Comparison of ENCODE assay signal across 1 cellular context in the genomic region with DNA sequence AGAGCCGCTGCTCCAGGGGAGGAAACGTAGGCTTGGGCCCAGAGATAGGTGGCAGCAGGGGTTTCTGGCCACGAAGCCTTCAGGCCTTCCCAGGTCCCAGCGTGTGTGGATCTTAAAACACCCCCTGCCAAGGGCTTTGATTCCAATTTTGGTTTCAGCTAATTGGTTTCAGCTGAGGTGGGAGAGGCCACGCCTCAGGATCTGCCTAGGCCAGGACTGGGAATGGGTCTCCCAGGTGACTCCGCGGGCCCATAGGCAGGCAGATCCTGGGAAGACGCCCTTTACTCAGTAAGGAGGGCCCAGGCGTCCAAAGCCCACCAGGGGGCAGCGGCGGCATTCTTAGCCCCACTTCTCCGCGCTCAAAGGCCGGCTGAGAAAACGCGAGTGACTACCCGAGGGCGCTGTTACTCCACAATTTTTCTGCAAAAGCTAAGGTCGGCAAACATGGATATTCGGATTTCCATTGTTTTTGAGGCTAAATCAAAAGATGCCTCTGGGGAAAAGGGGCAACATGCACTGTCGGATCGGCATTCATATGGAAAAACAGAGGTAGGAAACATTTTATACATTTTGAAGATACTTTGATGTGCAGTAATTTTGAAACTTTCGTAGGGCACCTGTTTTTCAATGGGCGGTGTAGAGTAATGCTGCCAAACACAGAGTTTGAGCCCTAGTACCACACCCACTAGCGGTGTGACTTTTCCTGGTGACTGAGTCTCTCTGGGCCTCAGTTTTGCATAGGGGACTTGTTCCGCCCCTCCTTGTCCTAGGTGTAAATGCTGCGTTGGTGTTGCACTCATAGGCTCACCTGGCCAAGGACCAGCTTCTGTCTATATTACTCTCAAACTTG.
A peak's percentile ranks its signal among the peaks of the same experiment; 100 is the strongest.
TF ChIP-seq lines count a peak whose summit lies in the region.

No MANE protein-coding gene starts in this region.

TF ChIP-seq in K562, 482 proteins besides CTCF, POLR2A, EP300 and RAD21 (continued from another document and continues in another):
- TF ChIP-seq, protein P1, sequence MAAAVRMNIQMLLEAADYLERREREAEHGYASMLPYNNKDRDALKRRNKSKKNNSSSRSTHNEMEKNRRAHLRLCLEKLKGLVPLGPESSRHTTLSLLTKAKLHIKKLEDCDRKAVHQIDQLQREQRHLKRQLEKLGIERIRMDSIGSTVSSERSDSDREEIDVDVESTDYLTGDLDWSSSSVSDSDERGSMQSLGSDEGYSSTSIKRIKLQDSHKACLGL (CRISPR knock-in tag; IDR thresholded peaks at IDR 0.05; ENCODE audit: borderline replicate concordance, poor library complexity, severe bottlenecking), result no peak
- TF ChIP-seq BRCA1 (IDR thresholded peaks at IDR 0.05), result no peak
- TF ChIP-seq BRCA1 (CRISPR knock-in tag; IDR thresholded peaks at IDR 0.05), result no peak
- TF ChIP-seq CTBP1 (IDR thresholded peaks at IDR 0.05; ENCODE audit: borderline replicate concordance), result peak; percentile 25; the same call in 1 of the 2 replicates
- TF ChIP-seq, protein P2, sequence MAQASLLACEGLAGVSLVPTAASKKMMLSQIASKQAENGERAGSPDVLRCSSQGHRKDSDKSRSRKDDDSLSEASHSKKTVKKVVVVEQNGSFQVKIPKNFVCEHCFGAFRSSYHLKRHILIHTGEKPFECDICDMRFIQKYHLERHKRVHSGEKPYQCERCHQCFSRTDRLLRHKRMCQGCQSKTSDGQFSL (CRISPR knock-in tag; IDR thresholded peaks at IDR 0.05), result no peak
- TF ChIP-seq, protein P2 (tag; IDR thresholded peaks at IDR 0.05), result no peak
- TF ChIP-seq, protein P3, sequence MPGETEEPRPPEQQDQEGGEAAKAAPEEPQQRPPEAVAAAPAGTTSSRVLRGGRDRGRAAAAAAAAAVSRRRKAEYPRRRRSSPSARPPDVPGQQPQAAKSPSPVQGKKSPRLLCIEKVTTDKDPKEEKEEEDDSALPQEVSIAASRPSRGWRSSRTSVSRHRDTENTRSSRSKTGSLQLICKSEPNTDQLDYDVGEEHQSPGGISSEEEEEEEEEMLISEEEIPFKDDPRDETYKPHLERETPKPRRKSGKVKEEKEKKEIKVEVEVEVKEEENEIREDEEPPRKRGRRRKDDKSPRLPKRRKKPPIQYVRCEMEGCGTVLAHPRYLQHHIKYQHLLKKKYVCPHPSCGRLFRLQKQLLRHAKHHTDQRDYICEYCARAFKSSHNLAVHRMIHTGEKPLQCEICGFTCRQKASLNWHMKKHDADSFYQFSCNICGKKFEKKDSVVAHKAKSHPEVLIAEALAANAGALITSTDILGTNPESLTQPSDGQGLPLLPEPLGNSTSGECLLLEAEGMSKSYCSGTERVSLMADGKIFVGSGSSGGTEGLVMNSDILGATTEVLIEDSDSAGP (CRISPR knock-in tag; IDR thresholded peaks at IDR 0.05), result no peak
- TF ChIP-seq HDGF (IDR thresholded peaks at IDR 0.05), result no peak
- TF ChIP-seq ZNF146 (CRISPR knock-in tag; IDR thresholded peaks at IDR 0.05; ENCODE audit: unreplicated experiment), result no peak
- TF ChIP-seq SOX6 (IDR thresholded peaks at IDR 0.05), result 0 out of 2 replicates have a peak, but pooled peaks have one; percentile 27
- TF ChIP-seq BRF1 (IDR thresholded peaks at IDR 0.05; ENCODE audit: borderline replicate concordance, extremely low read depth, insufficient read length), result no peak
- TF ChIP-seq SMARCA4 (IDR thresholded peaks at IDR 0.05), result no peak
- TF ChIP-seq, protein P4, sequence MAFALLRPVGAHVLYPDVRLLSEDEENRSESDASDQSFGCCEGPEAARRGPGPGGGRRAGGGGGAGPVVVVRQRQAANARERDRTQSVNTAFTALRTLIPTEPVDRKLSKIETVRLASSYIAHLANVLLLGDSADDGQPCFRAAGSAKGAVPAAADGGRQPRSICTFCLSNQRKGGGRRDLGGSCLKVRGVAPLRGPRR (CRISPR knock-in tag; IDR thresholded peaks at IDR 0.05), result no peak
- no peak for TF ChIP-seq TCFL5 (CRISPR knock-in tag; conservative IDR thresholded peaks at IDR 0.05)
- TF ChIP-seq NCOA4 (IDR thresholded peaks at IDR 0.05; ENCODE audit: partially characterized antibody), result no peak
- TF ChIP-seq MAZ (CRISPR knock-in tag; conservative IDR thresholded peaks at IDR 0.05 in 1 of 2, IDR thresholded peaks at IDR 0.05 in 1 of 2), result peak in 1 of 2 experiments; percentile 37; a peak in 1 of 4 replicates
- no peak for TF ChIP-seq DMBX1 (CRISPR knock-in tag; IDR thresholded peaks at IDR 0.05; ENCODE audit: borderline replicate concordance)
- no peak for TF ChIP-seq KLF13 (tag; IDR thresholded peaks at IDR 0.05; ENCODE audit: borderline replicate concordance, low read depth)
- no peak for TF ChIP-seq SLC30A9 (CRISPR knock-in tag; IDR thresholded peaks at IDR 0.05)
- no peak for TF ChIP-seq CSDE1 (IDR thresholded peaks at IDR 0.05)
- TF ChIP-seq CEBPG (CRISPR knock-in tag; IDR thresholded peaks at IDR 0.05), result no peak
- no peak for TF ChIP-seq CEBPG (tag; conservative IDR thresholded peaks at IDR 0.05 in 1 of 2, IDR thresholded peaks at IDR 0.05 in 1 of 2)
- peak; percentile 43; the same call in 1 of the 2 replicates for TF ChIP-seq L3MBTL2 (IDR thresholded peaks at IDR 0.05)
- TF ChIP-seq ZBTB17 (CRISPR knock-in tag; IDR thresholded peaks at IDR 0.05), result no peak
- TF ChIP-seq IFI16 (CRISPR knock-in tag; IDR thresholded peaks at IDR 0.05), result no peak
- TF ChIP-seq, protein P5, sequence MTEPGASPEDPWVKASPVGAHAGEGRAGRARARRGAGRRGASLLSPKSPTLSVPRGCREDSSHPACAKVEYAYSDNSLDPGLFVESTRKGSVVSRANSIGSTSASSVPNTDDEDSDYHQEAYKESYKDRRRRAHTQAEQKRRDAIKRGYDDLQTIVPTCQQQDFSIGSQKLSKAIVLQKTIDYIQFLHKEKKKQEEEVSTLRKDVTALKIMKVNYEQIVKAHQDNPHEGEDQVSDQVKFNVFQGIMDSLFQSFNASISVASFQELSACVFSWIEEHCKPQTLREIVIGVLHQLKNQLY (CRISPR knock-in tag; conservative IDR thresholded peaks at IDR 0.05), result no peak
- TF ChIP-seq, protein P6, sequence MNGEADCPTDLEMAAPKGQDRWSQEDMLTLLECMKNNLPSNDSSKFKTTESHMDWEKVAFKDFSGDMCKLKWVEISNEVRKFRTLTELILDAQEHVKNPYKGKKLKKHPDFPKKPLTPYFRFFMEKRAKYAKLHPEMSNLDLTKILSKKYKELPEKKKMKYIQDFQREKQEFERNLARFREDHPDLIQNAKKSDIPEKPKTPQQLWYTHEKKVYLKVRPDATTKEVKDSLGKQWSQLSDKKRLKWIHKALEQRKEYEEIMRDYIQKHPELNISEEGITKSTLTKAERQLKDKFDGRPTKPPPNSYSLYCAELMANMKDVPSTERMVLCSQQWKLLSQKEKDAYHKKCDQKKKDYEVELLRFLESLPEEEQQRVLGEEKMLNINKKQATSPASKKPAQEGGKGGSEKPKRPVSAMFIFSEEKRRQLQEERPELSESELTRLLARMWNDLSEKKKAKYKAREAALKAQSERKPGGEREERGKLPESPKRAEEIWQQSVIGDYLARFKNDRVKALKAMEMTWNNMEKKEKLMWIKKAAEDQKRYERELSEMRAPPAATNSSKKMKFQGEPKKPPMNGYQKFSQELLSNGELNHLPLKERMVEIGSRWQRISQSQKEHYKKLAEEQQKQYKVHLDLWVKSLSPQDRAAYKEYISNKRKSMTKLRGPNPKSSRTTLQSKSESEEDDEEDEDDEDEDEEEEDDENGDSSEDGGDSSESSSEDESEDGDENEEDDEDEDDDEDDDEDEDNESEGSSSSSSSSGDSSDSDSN (IDR thresholded peaks at IDR 0.05; ENCODE audit: borderline replicate concordance in 1 of 2, low read depth in 2 of 2, low read length in 2 of 2), result peak in 1 of 2 experiments; percentile 43; a peak in 1 of 4 replicates
- TF ChIP-seq ZNF583 (CRISPR knock-in tag; IDR thresholded peaks at IDR 0.05), result no peak
- no peak for TF ChIP-seq MTA3 (IDR thresholded peaks at IDR 0.05; ENCODE audit: borderline replicate concordance)
- no peak for TF ChIP-seq ZNF274 (IDR thresholded peaks at IDR 0.05; ENCODE audit: borderline replicate concordance, low read depth, low read length)
- TF ChIP-seq, protein P7, sequence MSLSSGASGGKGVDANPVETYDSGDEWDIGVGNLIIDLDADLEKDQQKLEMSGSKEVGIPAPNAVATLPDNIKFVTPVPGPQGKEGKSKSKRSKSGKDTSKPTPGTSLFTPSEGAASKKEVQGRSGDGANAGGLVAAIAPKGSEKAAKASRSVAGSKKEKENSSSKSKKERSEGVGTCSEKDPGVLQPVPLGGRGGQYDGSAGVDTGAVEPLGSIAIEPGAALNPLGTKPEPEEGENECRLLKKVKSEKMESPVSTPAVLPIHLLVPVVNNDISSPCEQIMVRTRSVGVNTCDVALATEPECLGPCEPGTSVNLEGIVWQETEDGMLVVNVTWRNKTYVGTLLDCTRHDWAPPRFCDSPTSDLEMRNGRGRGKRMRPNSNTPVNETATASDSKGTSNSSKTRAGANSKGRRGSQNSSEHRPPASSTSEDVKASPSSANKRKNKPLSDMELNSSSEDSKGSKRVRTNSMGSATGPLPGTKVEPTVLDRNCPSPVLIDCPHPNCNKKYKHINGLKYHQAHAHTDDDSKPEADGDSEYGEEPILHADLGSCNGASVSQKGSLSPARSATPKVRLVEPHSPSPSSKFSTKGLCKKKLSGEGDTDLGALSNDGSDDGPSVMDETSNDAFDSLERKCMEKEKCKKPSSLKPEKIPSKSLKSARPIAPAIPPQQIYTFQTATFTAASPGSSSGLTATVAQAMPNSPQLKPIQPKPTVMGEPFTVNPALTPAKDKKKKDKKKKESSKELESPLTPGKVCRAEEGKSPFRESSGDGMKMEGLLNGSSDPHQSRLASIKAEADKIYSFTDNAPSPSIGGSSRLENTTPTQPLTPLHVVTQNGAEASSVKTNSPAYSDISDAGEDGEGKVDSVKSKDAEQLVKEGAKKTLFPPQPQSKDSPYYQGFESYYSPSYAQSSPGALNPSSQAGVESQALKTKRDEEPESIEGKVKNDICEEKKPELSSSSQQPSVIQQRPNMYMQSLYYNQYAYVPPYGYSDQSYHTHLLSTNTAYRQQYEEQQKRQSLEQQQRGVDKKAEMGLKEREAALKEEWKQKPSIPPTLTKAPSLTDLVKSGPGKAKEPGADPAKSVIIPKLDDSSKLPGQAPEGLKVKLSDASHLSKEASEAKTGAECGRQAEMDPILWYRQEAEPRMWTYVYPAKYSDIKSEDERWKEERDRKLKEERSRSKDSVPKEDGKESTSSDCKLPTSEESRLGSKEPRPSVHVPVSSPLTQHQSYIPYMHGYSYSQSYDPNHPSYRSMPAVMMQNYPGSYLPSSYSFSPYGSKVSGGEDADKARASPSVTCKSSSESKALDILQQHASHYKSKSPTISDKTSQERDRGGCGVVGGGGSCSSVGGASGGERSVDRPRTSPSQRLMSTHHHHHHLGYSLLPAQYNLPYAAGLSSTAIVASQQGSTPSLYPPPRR (CRISPR knock-in tag; IDR thresholded peaks at IDR 0.05; ENCODE audit: borderline replicate concordance), result no peak
- TF ChIP-seq, protein P8, sequence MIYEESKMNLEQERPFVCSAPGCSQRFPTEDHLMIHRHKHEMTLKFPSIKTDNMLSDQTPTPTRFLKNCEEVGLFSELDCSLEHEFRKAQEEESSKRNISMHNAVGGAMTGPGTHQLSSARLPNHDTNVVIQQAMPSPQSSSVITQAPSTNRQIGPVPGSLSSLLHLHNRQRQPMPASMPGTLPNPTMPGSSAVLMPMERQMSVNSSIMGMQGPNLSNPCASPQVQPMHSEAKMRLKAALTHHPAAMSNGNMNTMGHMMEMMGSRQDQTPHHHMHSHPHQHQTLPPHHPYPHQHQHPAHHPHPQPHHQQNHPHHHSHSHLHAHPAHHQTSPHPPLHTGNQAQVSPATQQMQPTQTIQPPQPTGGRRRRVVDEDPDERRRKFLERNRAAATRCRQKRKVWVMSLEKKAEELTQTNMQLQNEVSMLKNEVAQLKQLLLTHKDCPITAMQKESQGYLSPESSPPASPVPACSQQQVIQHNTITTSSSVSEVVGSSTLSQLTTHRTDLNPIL (CRISPR knock-in tag; IDR thresholded peaks at IDR 0.05), result no peak
- TF ChIP-seq, protein P9, sequence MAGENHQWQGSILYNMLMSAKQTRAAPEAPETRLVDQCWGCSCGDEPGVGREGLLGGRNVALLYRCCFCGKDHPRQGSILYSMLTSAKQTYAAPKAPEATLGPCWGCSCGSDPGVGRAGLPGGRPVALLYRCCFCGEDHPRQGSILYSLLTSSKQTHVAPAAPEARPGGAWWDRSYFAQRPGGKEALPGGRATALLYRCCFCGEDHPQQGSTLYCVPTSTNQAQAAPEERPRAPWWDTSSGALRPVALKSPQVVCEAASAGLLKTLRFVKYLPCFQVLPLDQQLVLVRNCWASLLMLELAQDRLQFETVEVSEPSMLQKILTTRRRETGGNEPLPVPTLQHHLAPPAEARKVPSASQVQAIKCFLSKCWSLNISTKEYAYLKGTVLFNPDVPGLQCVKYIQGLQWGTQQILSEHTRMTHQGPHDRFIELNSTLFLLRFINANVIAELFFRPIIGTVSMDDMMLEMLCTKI (IDR thresholded peaks at IDR 0.05; ENCODE audit: partially characterized antibody), result no peak
- no peak for TF ChIP-seq U2AF1 (optimal IDR thresholded peaks at IDR 0.05; ENCODE audit: low read depth, low read length)
- TF ChIP-seq FOXK1 (CRISPR knock-in tag; IDR thresholded peaks at IDR 0.05; ENCODE audit: borderline replicate concordance), result no peak
